5 cellular contexts compared by ENCODE assay signal in genomic region chr19:55812449-55812848, GRCh38.
"Had no signal": no experiment of that assay in that cellular context is flagged by ENCODE, and none has a peak within 500 bp of the region (broad histone marks: within the 10 kb centered on the region; RNA-seq: fewer than 3 reads in every experiment).

No MANE protein-coding gene starts in this region.

- H2AFZ ChIP-seq: GM23248 had no signal

- H3K36me3 ChIP-seq: HAP-1 had no signal

- DNase-seq: GM23248, GOT3, H7, KG1 had no signal

- H3K27ac ChIP-seq: GM23248 had no signal

- H3K9ac ChIP-seq: GM23248 had no signal

- H3K4me3 ChIP-seq: GM23248, HAP-1 had no signal
